ENCODE assay signal across 8 cellular contexts in the genomic region with DNA sequence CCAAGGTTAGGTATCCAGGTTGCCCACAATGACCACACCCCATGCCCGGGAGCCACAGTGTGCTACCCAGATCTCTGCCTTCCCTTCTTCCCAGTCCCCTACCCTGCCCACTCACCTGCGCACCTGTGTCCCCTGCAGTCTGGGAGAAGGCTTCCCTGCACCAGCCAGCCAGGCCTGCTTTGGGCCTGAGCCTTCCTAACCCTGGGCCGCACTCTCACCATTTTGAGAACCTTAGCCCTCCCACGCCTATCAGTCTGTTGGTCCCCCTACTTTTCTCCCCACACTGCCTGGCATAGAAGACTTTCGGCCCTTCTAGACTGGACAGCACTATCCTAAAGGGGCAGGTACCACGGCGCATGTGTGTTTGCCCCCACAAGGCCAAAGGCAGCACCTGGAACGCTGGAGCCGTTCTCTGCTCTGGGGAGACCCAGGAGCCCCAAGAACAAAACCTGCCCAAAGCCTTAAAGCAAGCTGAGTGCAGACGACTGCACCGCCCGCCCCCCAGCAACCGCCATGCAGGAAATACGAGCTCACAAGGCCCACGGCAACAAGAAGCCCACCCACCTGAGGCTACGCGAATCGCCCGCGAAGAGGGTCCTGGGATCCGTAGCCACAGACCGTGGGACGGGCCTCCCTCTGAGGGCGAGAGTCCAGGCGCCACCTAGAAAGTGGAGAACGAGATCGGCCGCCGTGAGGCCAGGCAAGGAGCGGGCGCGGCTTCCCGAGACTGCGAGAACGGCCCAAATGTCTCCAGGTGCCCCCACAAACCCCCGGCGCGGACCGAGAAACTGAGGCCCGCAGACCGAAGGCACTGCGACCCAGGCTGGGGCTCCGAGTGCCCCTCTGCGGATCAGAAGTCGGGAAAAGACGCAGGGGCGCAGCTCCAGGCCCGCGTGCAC. TPM values are rescaled to one million over a fixed set of nuclear protein-coding genes. Genes with fewer than 3 reads are reported as not detected.
DNase-seq lines count a peak whose midpoint lies in the region; ATAC-seq and TF ChIP-seq lines count a peak whose summit lies in the region.

No MANE protein-coding gene starts in this region.

- H3K4me1 Mint-ChIP-seq in CD4-positive, CD25-positive, alpha-beta regulatory T cell = peaks cover 15 to 65% (median 41%) of the 10 kb centered on the region in 4 donors

- peaks cover 45% of the 10 kb centered on the region for H3K4me1 ChIP-seq in CD4-positive, CD25-positive, alpha-beta regulatory T cell (ENCODE audit: control insufficient read depth, insufficient read depth, low read length, poor library complexity, severe bottlenecking)
- peaks cover 24% of the 10 kb centered on the region for H3K4me1 ChIP-seq in effector memory CD4-positive, alpha-beta T cell (ENCODE audit: control insufficient read depth, insufficient read depth, low read length, poor library complexity, severe bottlenecking)
- H3K4me1 ChIP-seq in urinary bladder (ENCODE audit: insufficient read depth) = peaks cover 5% of the 10 kb centered on the region

- DNase-seq in CD4-positive, CD25-positive, alpha-beta regulatory T cell = peak in 2 of 3 donors; percentile 19 to 47
- no peak for DNase-seq in effector memory CD4-positive, alpha-beta T cell
- DNase-seq in midbrain (lab: John Stamatoyannopoulos, UW) = peak; percentile 4
- no peak for DNase-seq in H4 (ENCODE audit: low spot score)

- peaks cover 0 to 1% (median 0%) of the 10 kb centered on the region in 7 donors for H3K9me3 Mint-ChIP-seq in CD4-positive, CD25-positive, alpha-beta regulatory T cell

- WGBS in urinary bladder = 1% methylated on average over 49 of the region's 49 CpGs

- H3K27me3 ChIP-seq in CD4-positive, CD25-positive, alpha-beta regulatory T cell (ENCODE audit: control insufficient read depth, insufficient read depth, low read length) = no peaks in the 10 kb centered on the region
- no peaks in the 10 kb centered on the region for H3K27me3 ChIP-seq in effector memory CD4-positive, alpha-beta T cell (replicated peaks; ENCODE audit: control insufficient read depth, insufficient read depth, low read length, poor library complexity, severe bottlenecking)

- H3K27ac ChIP-seq in CD4-positive, CD25-positive, alpha-beta regulatory T cell (ENCODE audit: insufficient read depth, low read length, poor library complexity, severe bottlenecking) = peak overlapping the region; percentile 86
- peak overlapping the region; percentile 92 for H3K27ac ChIP-seq in effector memory CD4-positive, alpha-beta T cell (ENCODE audit: insufficient read depth, low read length, poor library complexity, severe bottlenecking)
- H3K27ac ChIP-seq in urinary bladder (ENCODE audit: low read depth) = peak overlapping the region; percentile 65

- peak overlapping the region; percentile 50 to 97 (median 95) for H3K27ac Mint-ChIP-seq in CD4-positive, CD25-positive, alpha-beta regulatory T cell

- peaks cover 14% of the 10 kb centered on the region for H3K36me3 ChIP-seq in CD4-positive, CD25-positive, alpha-beta regulatory T cell (ENCODE audit: control insufficient read depth, insufficient read depth, low read length)
- peaks cover 11% of the 10 kb centered on the region for H3K36me3 ChIP-seq in effector memory CD4-positive, alpha-beta T cell (ENCODE audit: control insufficient read depth, insufficient read depth, low read length)
- H3K36me3 ChIP-seq in urinary bladder (ENCODE audit: insufficient read depth) = peaks cover 3% of the 10 kb centered on the region

- H3K27me3 Mint-ChIP-seq in CD4-positive, CD25-positive, alpha-beta regulatory T cell = no peaks in the 10 kb centered on the region

- peak overlapping the region; percentile 74 for H3K4me3 ChIP-seq in CD4-positive, CD25-positive, alpha-beta regulatory T cell (ENCODE audit: low read depth, low read length)
- peak overlapping the region; percentile 95 for H3K4me3 ChIP-seq in effector memory CD4-positive, alpha-beta T cell (ENCODE audit: insufficient read depth, low read depth, low read length, poor library complexity, severe bottlenecking)
- peak overlapping the region; percentile 71 for H3K4me3 ChIP-seq in urinary bladder (ENCODE audit: low read depth, low read length)

- peak overlapping the region; percentile 93 to 99 (median 97) for H3K4me3 Mint-ChIP-seq in CD4-positive, CD25-positive, alpha-beta regulatory T cell

- H3K36me3 Mint-ChIP-seq in CD4-positive, CD25-positive, alpha-beta regulatory T cell = peaks cover 4% of the 10 kb centered on the region

- no peak for ATAC-seq in CD4-positive, CD25-positive, alpha-beta regulatory T cell (ENCODE audit: low read depth in 2 of 2)
- ATAC-seq in GM21619 (IDR thresholded peaks at IDR 0.05; ENCODE audit: unreplicated experiment) = peak; percentile 10
- no peak for ATAC-seq in HG03457 (IDR thresholded peaks at IDR 0.05; ENCODE audit: unreplicated experiment)

- no peaks in the 10 kb centered on the region for H3K9me3 ChIP-seq in CD4-positive, CD25-positive, alpha-beta regulatory T cell (ENCODE audit: control insufficient read depth in 2 of 2, low read length in 2 of 2)
- no peaks in the 10 kb centered on the region for H3K9me3 ChIP-seq in effector memory CD4-positive, alpha-beta T cell (ENCODE audit: control insufficient read depth, low read length)

TF ChIP-seq in PFSK-1, 5 proteins besides CTCF, POLR2A, EP300 and RAD21:
- peak; percentile 53; the same call in 1 of the 2 replicates for TF ChIP-seq SIN3A (IDR thresholded peaks at IDR 0.05; ENCODE audit: borderline replicate concordance, insufficient read depth, low read length)
- TF ChIP-seq FOXP2 (optimal IDR thresholded peaks at IDR 0.05; ENCODE audit: borderline replicate concordance, extremely low read depth, extremely low read length, insufficient read depth) = no peak
- 0 out of 4 replicates have a peak, but pooled peaks of 1 of the 2 experiments have one; percentile 20 for TF ChIP-seq REST (IDR thresholded peaks at IDR 0.05; ENCODE audit: insufficient read depth in 1 of 2, low read depth in 2 of 2, low read length in 2 of 2)

RNA-seq across cellular contexts. Expression of gene GNB1L, which starts 0.5 kb away (rescaled TPM):
- 8.2 TPM for total RNA-seq in CD4-positive, CD25-positive, alpha-beta regulatory T cell
- polyA plus RNA-seq in CD4-positive, CD25-positive, alpha-beta regulatory T cell = 10 to 100 TPM; 13.3 to 29.8 (median 19.7) TPM
- 33.4 TPM for polyA plus RNA-seq in PFSK-1 (2012; ENCODE audit: insufficient read length, low read depth)
- 3.4 TPM for total RNA-seq in urinary bladder
- 8.5 TPM for polyA plus RNA-seq in urinary bladder
- total RNA-seq in H4 (2014; rRNA removed; shearing (Covaris generic)) = 5.7 and 12.4 TPM in 2 replicates

RNA-seq across cellular contexts. Expression of gene RTL10, which starts 0.5 kb away (rescaled TPM):
- total RNA-seq in CD4-positive, CD25-positive, alpha-beta regulatory T cell = 18.8 TPM
- 10 to 100 TPM in 2 of 4 donors, 1 to 10 TPM in 2; 7.5 to 12.6 (median 10.9) TPM for polyA plus RNA-seq in CD4-positive, CD25-positive, alpha-beta regulatory T cell
- 11.0 TPM for polyA plus RNA-seq in PFSK-1 (2012; ENCODE audit: insufficient read length, low read depth)
- total RNA-seq in urinary bladder = 10.3 TPM
- 6.9 TPM for polyA plus RNA-seq in urinary bladder
- total RNA-seq in H4 (2014; rRNA removed; shearing (Covaris generic)) = 2.3 and 2.6 TPM in 2 replicates

Comparison
In these comparisons a context has a peak if more than half of its experiments do, and no peak if none do; other contexts are left out.
1. DNase-seq: peak in CD4-positive, CD25-positive, alpha-beta regulatory T cell (2 of 3) and midbrain (single experiment); none in effector memory CD4-positive, alpha-beta T cell (0 of 3) and H4 (single experiment).
2. Peak in every context shown above with its lines, with median percentiles within 50 percentile points of each other: H3K27ac ChIP-seq and H3K4me3 ChIP-seq.